Comparison of ENCODE assay signal across 8 cellular contexts in genomic region chr16:85151603-85152413, GRCh38. TPM values are rescaled to one million over a fixed set of nuclear protein-coding genes. Genes with fewer than 3 reads are reported as not detected.
DNase-seq lines count a peak whose midpoint lies in the region; ATAC-seq and TF ChIP-seq lines count a peak whose summit lies in the region.

No MANE protein-coding gene starts in this region.

- H3K27me3 ChIP-seq in GM23338 (ENCODE audit: insufficient read depth): no peaks in the 10 kb centered on the region
- no peaks in the 10 kb centered on the region for H3K27me3 ChIP-seq in WERI-Rb-1 (ENCODE audit: insufficient read depth, low read depth, severe bottlenecking)
- H3K27me3 ChIP-seq in left ventricle myocardium inferior (ENCODE audit: low read depth): no peaks in the 10 kb centered on the region

- no peak overlapping the region for H2AFZ ChIP-seq in GM23338

- H3K27ac ChIP-seq in GM23338 (ENCODE audit: low read depth) (no peak overlapping the region), WERI-Rb-1 (peak overlapping the region; percentile 86), left ventricle myocardium inferior (replicated peaks) (peak overlapping the region; percentile 94)

- peaks cover 5% of the 10 kb centered on the region for H3K4me1 Mint-ChIP-seq in GM23338
- H3K4me1 Mint-ChIP-seq in stimulated activated effector memory CD8-positive, alpha-beta T cell treated with anti-CD3 and anti-CD28 coated beads, Interleukin-12 subunit alpha, Interleukin-12 subunit beta, amount 100 ng/mL, for 72 hours: peaks cover 8% of the 10 kb centered on the region

- no peaks in the 10 kb centered on the region for H3K9me2 ChIP-seq in GM23338 (ENCODE audit: insufficient read depth)

- no peak for TF ChIP-seq CTCF in GM23338 (conservative IDR thresholded peaks at IDR 0.05; ENCODE audit: low read depth in 2 of 2)
- no peak for TF ChIP-seq CTCF in WERI-Rb-1 (IDR thresholded peaks at IDR 0.05; ENCODE audit: low read depth, low read length)
- TF ChIP-seq CTCF in left ventricle myocardium inferior (IDR thresholded peaks at IDR 0.05; ENCODE audit: borderline replicate concordance): no peak

- no peak overlapping the region for H3K27ac Mint-ChIP-seq in GM23338
- no peak overlapping the region for H3K27ac Mint-ChIP-seq in stimulated activated effector memory CD8-positive, alpha-beta T cell treated with anti-CD3 and anti-CD28 coated beads, Interleukin-12 subunit alpha, Interleukin-12 subunit beta, amount 100 ng/mL, for 72 hours

- no peaks in the 10 kb centered on the region for H3K79me2 ChIP-seq in GM23338 (replicated peaks; ENCODE audit: insufficient read depth)

- intact Hi-C loops in left ventricle myocardium inferior (cut with micrococcal nuclease): no loop called here

- peak; percentile 64 for ATAC-seq in GM23338
- ATAC-seq in stimulated activated effector memory CD8-positive, alpha-beta T cell treated with anti-CD3 and anti-CD28 coated beads, Interleukin-12 subunit alpha, Interleukin-12 subunit beta, amount 100 ng/mL, for 72 hours: peak; percentile 44
- no peak for ATAC-seq in HG03135 (IDR thresholded peaks at IDR 0.05; ENCODE audit: unreplicated experiment)
- ATAC-seq in GM19452 (IDR thresholded peaks at IDR 0.05; ENCODE audit: unreplicated experiment): no peak

- no peaks in the 10 kb centered on the region; the same call in 2 of the 3 replicates for H3K36me3 Mint-ChIP-seq in GM23338 (ENCODE audit: low read depth)
- no peaks in the 10 kb centered on the region for H3K36me3 Mint-ChIP-seq in stimulated activated effector memory CD8-positive, alpha-beta T cell treated with anti-CD3 and anti-CD28 coated beads, Interleukin-12 subunit alpha, Interleukin-12 subunit beta, amount 100 ng/mL, for 72 hours

- H3K9me3 Mint-ChIP-seq in GM23338: peaks cover 3% of the 10 kb centered on the region; the same call in 2 of the 3 replicates
- no peaks in the 10 kb centered on the region for H3K9me3 Mint-ChIP-seq in stimulated activated effector memory CD8-positive, alpha-beta T cell treated with anti-CD3 and anti-CD28 coated beads, Interleukin-12 subunit alpha, Interleukin-12 subunit beta, amount 100 ng/mL, for 72 hours

- H3K4me1 ChIP-seq in GM23338 (ENCODE audit: insufficient read depth) (no peaks in the 10 kb centered on the region), left ventricle myocardium inferior (peaks cover 77% of the 10 kb centered on the region)

- no peaks in the 10 kb centered on the region for H4K20me1 ChIP-seq in GM23338 (replicated peaks; ENCODE audit: insufficient read depth)

- no peak overlapping the region for H3K4me3 Mint-ChIP-seq in GM23338
- no peak overlapping the region for H3K4me3 Mint-ChIP-seq in stimulated activated effector memory CD8-positive, alpha-beta T cell treated with anti-CD3 and anti-CD28 coated beads, Interleukin-12 subunit alpha, Interleukin-12 subunit beta, amount 100 ng/mL, for 72 hours

- DNase-seq in GM23338 (ENCODE audit: low spot score): no peak
- DNase-seq in WERI-Rb-1: no peak
- peak; percentile 83 for DNase-seq in left ventricle myocardium inferior
- DNase-seq in stimulated activated effector memory CD8-positive, alpha-beta T cell treated with anti-CD3 and anti-CD28 coated beads, Interleukin-12 subunit alpha, Interleukin-12 subunit beta, amount 100 ng/mL, for 72 hours (ENCODE audit: low spot score in 2 of 2): no peak
- DNase-seq in activated CD4-positive, alpha-beta T cell treated with anti-CD3 and anti-CD28 coated beads for 4 hours: no peak
- no peak for DNase-seq in activated CD4-positive, alpha-beta T cell treated with anti-CD3 and anti-CD28 coated beads for 1 hour

- no peak overlapping the region for H3K4me2 ChIP-seq in GM23338

- no peak overlapping the region for H3K4me3 ChIP-seq in GM23338
- H3K4me3 ChIP-seq in WERI-Rb-1 (ENCODE audit: low read depth, low read length): no peak overlapping the region
- H3K4me3 ChIP-seq in left ventricle myocardium inferior: no peak overlapping the region

- H3K36me3 ChIP-seq in GM23338 (ENCODE audit: insufficient read depth) (no peaks in the 10 kb centered on the region), WERI-Rb-1 (no peaks in the 10 kb centered on the region), left ventricle myocardium inferior (no peaks in the 10 kb centered on the region)

- H3K27me3 Mint-ChIP-seq in GM23338 (ENCODE audit: insufficient read depth, low read depth, poor library complexity): peaks cover 13% of the 10 kb centered on the region

- H3K9me3 ChIP-seq in WERI-Rb-1 (ENCODE audit: severe bottlenecking) (no peaks in the 10 kb centered on the region), left ventricle myocardium inferior (replicated peaks) (no peaks in the 10 kb centered on the region)

- no peaks in the 10 kb centered on the region for H3F3A ChIP-seq in GM23338 (replicated peaks; ENCODE audit: low read depth)

TF ChIP-seq in GM23338, 12 proteins besides CTCF, POLR2A, EP300 and RAD21:
- TF ChIP-seq POLR2AphosphoS5 (IDR thresholded peaks at IDR 0.05; ENCODE audit: low read depth): no peak
- no peak for TF ChIP-seq JUNB (IDR thresholded peaks at IDR 0.05; ENCODE audit: unreplicated experiment)
- TF ChIP-seq ZNF331 (CRISPR knock-in tag; IDR thresholded peaks at IDR 0.05; ENCODE audit: low read depth): no peak
- TF ChIP-seq ZNF462 (CRISPR knock-in tag; IDR thresholded peaks at IDR 0.05): no peak
- no peak for TF ChIP-seq EZH2phosphoT487 (IDR thresholded peaks at IDR 0.05; ENCODE audit: unreplicated experiment)

RNA-seq across cellular contexts. Expression of gene CIBAR2, which starts 39.5 kb away (rescaled TPM):
- not detected in 2 replicates for total RNA-seq in GM23338 (2014; rRNA removed; shearing (Covaris generic))
- not detected in 2 replicates for polyA plus RNA-seq in GM23338 (2016; fragmentation: Nextera tagmentation; extraction: Ambion mirVana)
- total RNA-seq in left ventricle myocardium inferior: not detected

Comparison
In these comparisons a context has a peak if more than half of its experiments do, and no peak if none do; other contexts are left out.
1. ATAC-seq: peak in GM23338 (single experiment) and stimulated activated effector memory CD8-positive, alpha-beta T cell treated with anti-CD3 and anti-CD28 coated beads, Interleukin-12 subunit alpha, Interleukin-12 subunit beta, amount 100 ng/mL, for 72 hours (single experiment); none in HG03135 (single experiment) and GM19452 (single experiment).